Comparison of ENCODE assay signal across 19 cellular contexts in the genomic region with DNA sequence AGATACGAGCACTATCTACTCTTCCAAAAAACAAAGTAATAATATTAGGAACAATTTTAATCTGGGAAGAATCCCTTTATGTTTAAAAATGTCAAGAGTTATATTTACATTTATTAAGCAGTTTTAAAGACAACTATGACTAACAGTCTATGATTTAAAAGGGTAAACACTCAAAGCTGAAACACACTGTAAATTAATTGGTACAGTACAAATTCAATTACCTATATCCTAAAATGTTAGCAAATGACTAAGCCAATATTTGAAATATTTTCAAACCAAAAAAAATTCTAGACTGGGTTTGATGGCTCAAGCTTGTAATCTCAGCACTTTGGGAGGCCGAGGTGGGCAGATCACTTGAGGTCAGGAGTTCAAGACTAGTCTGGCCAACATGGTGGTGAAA. TPM values are rescaled to one million over a fixed set of nuclear protein-coding genes. Genes with fewer than 3 reads are reported as not detected.
DNase-seq lines count a peak whose midpoint lies in the region; ATAC-seq and TF ChIP-seq lines count a peak whose summit lies in the region.
"Had no signal": no experiment of that assay in that cellular context is flagged by ENCODE, and none has a peak within 500 bp of the region (broad histone marks: within the 10 kb centered on the region; RNA-seq: fewer than 3 reads in every experiment).

No MANE protein-coding gene starts in this region.

- no peaks in the 10 kb centered on the region for H3K9me3 Mint-ChIP-seq in activated naive CD8-positive, alpha-beta T cell (ENCODE audit: low read depth)
- H3K9me3 Mint-ChIP-seq in activated naive CD8-positive, alpha-beta T cell treated with anti-CD3 and anti-CD28 coated beads, Interleukin-2, amount 50 U/mL, for 24 hours, result no peaks in the 10 kb centered on the region
- H3K9me3 Mint-ChIP-seq in GM23338, result no peaks in the 10 kb centered on the region
- no peaks in the 10 kb centered on the region for H3K9me3 Mint-ChIP-seq in T-helper 2 cell treated with Interferon-gamma antibody and Interleukin-4, amounts not matched to agents 5 μg/mL and 100 μg/mL, for 36 hours
- H3K9me3 Mint-ChIP-seq: CD14-positive monocyte; CD4-positive, alpha-beta memory T cell had no signal

- no peaks in the 10 kb centered on the region for H3K27me3 ChIP-seq in GM23338 (ENCODE audit: insufficient read depth)
- H3K27me3 ChIP-seq: BLaER1 had no signal

- peaks cover 62% of the 10 kb centered on the region for H3K36me3 ChIP-seq in GM23338 (ENCODE audit: insufficient read depth)

- H3K4me2 ChIP-seq in GM23338, result no peak overlapping the region
- H3K4me2 ChIP-seq: BLaER1 had no signal

- no peaks in the 10 kb centered on the region for H3F3A ChIP-seq in GM23338 (replicated peaks; ENCODE audit: low read depth)

- H3K4me1 Mint-ChIP-seq in activated naive CD8-positive, alpha-beta T cell (ENCODE audit: low read depth), result peaks cover 2% of the 10 kb centered on the region
- peaks cover 9% of the 10 kb centered on the region for H3K4me1 Mint-ChIP-seq in activated naive CD8-positive, alpha-beta T cell treated with anti-CD3 and anti-CD28 coated beads, Interleukin-2, amount 50 U/mL, for 24 hours
- peaks cover 17% of the 10 kb centered on the region for H3K4me1 Mint-ChIP-seq in GM23338
- H3K4me1 Mint-ChIP-seq in T-helper 2 cell treated with Interferon-gamma antibody and Interleukin-4, amounts not matched to agents 5 μg/mL and 100 μg/mL, for 36 hours (ENCODE audit: low read depth), result peaks cover 3% of the 10 kb centered on the region

- H3K4me3 Mint-ChIP-seq in activated naive CD8-positive, alpha-beta T cell, result no peak overlapping the region
- no peak overlapping the region for H3K4me3 Mint-ChIP-seq in activated naive CD8-positive, alpha-beta T cell treated with anti-CD3 and anti-CD28 coated beads, Interleukin-2, amount 50 U/mL, for 24 hours
- H3K4me3 Mint-ChIP-seq in GM23338, result no peak overlapping the region
- no peak overlapping the region for H3K4me3 Mint-ChIP-seq in T-helper 2 cell treated with Interferon-gamma antibody and Interleukin-4, amounts not matched to agents 5 μg/mL and 100 μg/mL, for 36 hours
- H3K4me3 Mint-ChIP-seq: CD14-positive monocyte; CD4-positive, alpha-beta memory T cell had no signal

- H3K4me3 ChIP-seq in GM23338, result no peak overlapping the region
- H3K4me3 ChIP-seq: BLaER1, GM12878, K562 had no signal

- no peak for ATAC-seq in activated naive CD8-positive, alpha-beta T cell treated with anti-CD3 and anti-CD28 coated beads, Interleukin-2, amount 50 U/mL, for 24 hours
- ATAC-seq in GM23338, result no peak
- no peak for ATAC-seq in HG03159 (IDR thresholded peaks at IDR 0.05; ENCODE audit: unreplicated experiment)
- ATAC-seq in HG03457 (IDR thresholded peaks at IDR 0.05; ENCODE audit: unreplicated experiment), result no peak
- ATAC-seq: GM12878, HCT116, K562 had no signal

- H2AFZ ChIP-seq in GM23338, result no peak overlapping the region

- H3K9me2 ChIP-seq in GM23338 (ENCODE audit: insufficient read depth), result no peaks in the 10 kb centered on the region

- peak overlapping the region; percentile 29 for H3K27ac Mint-ChIP-seq in activated naive CD8-positive, alpha-beta T cell
- H3K27ac Mint-ChIP-seq in activated naive CD8-positive, alpha-beta T cell treated with anti-CD3 and anti-CD28 coated beads, Interleukin-2, amount 50 U/mL, for 24 hours, result no peak overlapping the region
- no peak overlapping the region for H3K27ac Mint-ChIP-seq in GM23338
- H3K27ac Mint-ChIP-seq in T-helper 2 cell treated with Interferon-gamma antibody and Interleukin-4, amounts not matched to agents 5 μg/mL and 100 μg/mL, for 36 hours, result no peak overlapping the region

- H3K27me3 Mint-ChIP-seq in activated naive CD8-positive, alpha-beta T cell, result no peaks in the 10 kb centered on the region
- no peaks in the 10 kb centered on the region for H3K27me3 Mint-ChIP-seq in activated naive CD8-positive, alpha-beta T cell treated with anti-CD3 and anti-CD28 coated beads, Interleukin-2, amount 50 U/mL, for 24 hours
- H3K27me3 Mint-ChIP-seq in GM23338 (ENCODE audit: insufficient read depth, low read depth, poor library complexity), result peaks cover 5% of the 10 kb centered on the region
- no peaks in the 10 kb centered on the region for H3K27me3 Mint-ChIP-seq in T-helper 2 cell treated with Interferon-gamma antibody and Interleukin-4, amounts not matched to agents 5 μg/mL and 100 μg/mL, for 36 hours (ENCODE audit: low read depth)
- H3K27me3 Mint-ChIP-seq: CD4-positive, alpha-beta memory T cell had no signal

- H3K36me3 Mint-ChIP-seq in activated naive CD8-positive, alpha-beta T cell, result peaks cover 5% of the 10 kb centered on the region
- peaks cover 41% of the 10 kb centered on the region for H3K36me3 Mint-ChIP-seq in activated naive CD8-positive, alpha-beta T cell treated with anti-CD3 and anti-CD28 coated beads, Interleukin-2, amount 50 U/mL, for 24 hours (ENCODE audit: low read depth)
- peaks cover 72% of the 10 kb centered on the region for H3K36me3 Mint-ChIP-seq in GM23338 (ENCODE audit: low read depth)
- H3K36me3 Mint-ChIP-seq in T-helper 2 cell treated with Interferon-gamma antibody and Interleukin-4, amounts not matched to agents 5 μg/mL and 100 μg/mL, for 36 hours (ENCODE audit: low read depth), result peaks cover 57% of the 10 kb centered on the region

- peaks cover 22% of the 10 kb centered on the region for H3K79me2 ChIP-seq in GM23338 (replicated peaks; ENCODE audit: insufficient read depth)

- peaks cover 17% of the 10 kb centered on the region for H3K4me1 ChIP-seq in GM23338 (ENCODE audit: insufficient read depth)
- H3K4me1 ChIP-seq: BLaER1 had no signal

- peak overlapping the region; percentile 2; the same call in 1 of the 2 replicates for H3K27ac ChIP-seq in GM23338 (ENCODE audit: low read depth)
- H3K27ac ChIP-seq: BLaER1 had no signal

- peaks cover 14% of the 10 kb centered on the region; the same call in 1 of the 2 replicates for H4K20me1 ChIP-seq in GM23338 (replicated peaks; ENCODE audit: insufficient read depth)

- no peak for DNase-seq in activated naive CD8-positive, alpha-beta T cell treated with anti-CD3 and anti-CD28 coated beads, Interleukin-2, amount 50 U/mL, for 24 hours
- DNase-seq in GM23338 (ENCODE audit: low spot score) (no peak), fibroblast of peridontal ligament (ENCODE audit: extremely low read depth) (peak; percentile 30), pons (ENCODE audit: low spot score) (no peak)
- no peak for DNase-seq in T-helper 2 cell treated with Interferon-gamma antibody and Interleukin-4, amounts not matched to agents 5 μg/mL and 100 μg/mL, for 36 hours (ENCODE audit: low spot score)
- DNase-seq: 8988T; Calu3; CD4-positive, alpha-beta memory T cell; DMS79 treated with DMSO at 0.1 percent for 48 hours; GOT3; H7 had no signal

- no peak for TF ChIP-seq CTCF in GM23338 (conservative IDR thresholded peaks at IDR 0.05; ENCODE audit: low read depth in 2 of 2)

RNA-seq across cellular contexts. Expression of a gene that starts 36.0 kb away (rescaled TPM):
- 0.58 and 1.5 TPM in 2 replicates for total RNA-seq in GM23338 (2014; rRNA removed; shearing (Covaris generic))
- polyA plus RNA-seq in GM23338 (2016; fragmentation: Nextera tagmentation; extraction: Ambion mirVana), result 0.40 and 0.45 TPM in 2 replicates
- polyA plus RNA-seq: CD14-positive monocyte had no signal
